In the genomic region with DNA sequence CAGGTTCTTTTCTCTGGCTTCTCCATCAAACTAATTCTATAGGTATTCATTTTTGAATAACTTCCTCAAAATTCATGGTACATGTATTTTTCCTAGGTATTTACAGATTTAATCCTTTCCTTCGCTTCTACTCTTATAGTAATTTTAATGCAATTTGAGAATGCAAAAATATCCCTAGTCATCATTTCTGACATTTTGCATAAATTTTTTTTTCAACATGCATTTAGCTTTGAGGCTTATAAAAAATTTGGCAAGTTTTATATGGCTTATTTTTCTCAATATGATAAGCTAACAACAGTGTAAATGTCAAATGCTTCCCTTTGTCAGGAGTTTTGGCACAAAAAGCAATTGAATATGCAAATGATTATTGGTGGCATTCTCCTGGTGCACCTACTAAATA, we compare ENCODE assay signal across 3 cellular contexts.
A peak's percentile ranks its signal among the peaks of the same experiment; 100 is the strongest.
TF ChIP-seq lines count a peak whose summit lies in the region.

No MANE protein-coding gene starts in this region.

TF ChIP-seq in A549, 52 proteins besides CTCF, POLR2A, EP300 and RAD21:
- peak; percentile 66 for TF ChIP-seq MAFK (IDR thresholded peaks at IDR 0.05; ENCODE audit: partially characterized antibody)
- no peak for TF ChIP-seq CEBPB (IDR thresholded peaks at IDR 0.05)
- no peak for TF ChIP-seq CHD2 (IDR thresholded peaks at IDR 0.05; ENCODE audit: low read length, partially characterized antibody)
- TF ChIP-seq SREBF2 (IDR thresholded peaks at IDR 0.05): no peak
- no peak for TF ChIP-seq CBX2 (IDR thresholded peaks at IDR 0.05; ENCODE audit: borderline replicate concordance, low read depth)
- no peak for TF ChIP-seq NPAS2 (CRISPR knock-in tag; IDR thresholded peaks at IDR 0.05; ENCODE audit: borderline replicate concordance)
- TF ChIP-seq EHF (CRISPR knock-in tag; IDR thresholded peaks at IDR 0.05): no peak
- no peak for TF ChIP-seq HOXB13 (CRISPR knock-in tag; IDR thresholded peaks at IDR 0.05; ENCODE audit: low read depth)
- no peak for TF ChIP-seq RARB (CRISPR knock-in tag; IDR thresholded peaks at IDR 0.05)

TF ChIP-seq in IMR-90, 13 proteins besides CTCF, POLR2A, EP300 and RAD21:
- TF ChIP-seq, protein P1, sequence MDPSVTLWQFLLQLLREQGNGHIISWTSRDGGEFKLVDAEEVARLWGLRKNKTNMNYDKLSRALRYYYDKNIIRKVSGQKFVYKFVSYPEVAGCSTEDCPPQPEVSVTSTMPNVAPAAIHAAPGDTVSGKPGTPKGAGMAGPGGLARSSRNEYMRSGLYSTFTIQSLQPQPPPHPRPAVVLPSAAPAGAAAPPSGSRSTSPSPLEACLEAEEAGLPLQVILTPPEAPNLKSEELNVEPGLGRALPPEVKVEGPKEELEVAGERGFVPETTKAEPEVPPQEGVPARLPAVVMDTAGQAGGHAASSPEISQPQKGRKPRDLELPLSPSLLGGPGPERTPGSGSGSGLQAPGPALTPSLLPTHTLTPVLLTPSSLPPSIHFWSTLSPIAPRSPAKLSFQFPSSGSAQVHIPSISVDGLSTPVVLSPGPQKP (IDR thresholded peaks at IDR 0.05; ENCODE audit: borderline replicate concordance, low read depth, low read length): no peak
- peak; percentile 66 for TF ChIP-seq MAFK (IDR thresholded peaks at IDR 0.05; ENCODE audit: low read depth, low read length)
- no peak for TF ChIP-seq RFX5 (IDR thresholded peaks at IDR 0.05; ENCODE audit: low read depth, low read length)

TF ChIP-seq in H1, 55 proteins besides CTCF, POLR2A, EP300 and RAD21:
- TF ChIP-seq HDAC6 (IDR thresholded peaks at IDR 0.05; ENCODE audit: low read depth, low read length) (no peak), SAP30 (IDR thresholded peaks at IDR 0.05; ENCODE audit: insufficient read depth, insufficient replicate concordance, low read length) (no peak), SRF (IDR thresholded peaks at IDR 0.05; ENCODE audit: low read depth, low read length) (no peak), EGR1 (IDR thresholded peaks at IDR 0.05; ENCODE audit: borderline replicate concordance, low read depth, low read length) (no peak), CHD2 (IDR thresholded peaks at IDR 0.05; ENCODE audit: low read length) (no peak), BACH1 (IDR thresholded peaks at IDR 0.05; ENCODE audit: low read length) (no peak), ZNF274 (IDR thresholded peaks at IDR 0.05; ENCODE audit: borderline replicate concordance, extremely low read depth, low read length) (no peak), CHD1 (IDR thresholded peaks at IDR 0.05; ENCODE audit: low read depth, low read length) (no peak), JUND (IDR thresholded peaks at IDR 0.05; ENCODE audit: low read length) (no peak), SP1 (IDR thresholded peaks at IDR 0.05; ENCODE audit: low read depth, low read length) (no peak), TAF1 (IDR thresholded peaks at IDR 0.05; ENCODE audit: low read depth, low read length) (no peak), RFX5 (IDR thresholded peaks at IDR 0.05; ENCODE audit: borderline replicate concordance, low read depth, low read length) (no peak), TBP (IDR thresholded peaks at IDR 0.05; ENCODE audit: low read depth, low read length) (no peak), TCF12 (IDR thresholded peaks at IDR 0.05; ENCODE audit: low read depth, low read length) (no peak), PHF8 (conservative IDR thresholded peaks at IDR 0.05; ENCODE audit: low read depth, low read length) (no peak), RNF2 (IDR thresholded peaks at IDR 0.05; ENCODE audit: borderline replicate concordance, low read depth, low read length, missing control alignments, poor library complexity, severe bottlenecking) (no peak), KDM4A (IDR thresholded peaks at IDR 0.05; ENCODE audit: low read depth, low read length, severe bottlenecking) (no peak)
- TF ChIP-seq, protein P2, sequence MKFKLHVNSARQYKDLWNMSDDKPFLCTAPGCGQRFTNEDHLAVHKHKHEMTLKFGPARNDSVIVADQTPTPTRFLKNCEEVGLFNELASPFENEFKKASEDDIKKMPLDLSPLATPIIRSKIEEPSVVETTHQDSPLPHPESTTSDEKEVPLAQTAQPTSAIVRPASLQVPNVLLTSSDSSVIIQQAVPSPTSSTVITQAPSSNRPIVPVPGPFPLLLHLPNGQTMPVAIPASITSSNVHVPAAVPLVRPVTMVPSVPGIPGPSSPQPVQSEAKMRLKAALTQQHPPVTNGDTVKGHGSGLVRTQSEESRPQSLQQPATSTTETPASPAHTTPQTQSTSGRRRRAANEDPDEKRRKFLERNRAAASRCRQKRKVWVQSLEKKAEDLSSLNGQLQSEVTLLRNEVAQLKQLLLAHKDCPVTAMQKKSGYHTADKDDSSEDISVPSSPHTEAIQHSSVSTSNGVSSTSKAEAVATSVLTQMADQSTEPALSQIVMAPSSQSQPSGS (IDR thresholded peaks at IDR 0.05; ENCODE audit: low read length): no peak
- TF ChIP-seq, protein P3, sequence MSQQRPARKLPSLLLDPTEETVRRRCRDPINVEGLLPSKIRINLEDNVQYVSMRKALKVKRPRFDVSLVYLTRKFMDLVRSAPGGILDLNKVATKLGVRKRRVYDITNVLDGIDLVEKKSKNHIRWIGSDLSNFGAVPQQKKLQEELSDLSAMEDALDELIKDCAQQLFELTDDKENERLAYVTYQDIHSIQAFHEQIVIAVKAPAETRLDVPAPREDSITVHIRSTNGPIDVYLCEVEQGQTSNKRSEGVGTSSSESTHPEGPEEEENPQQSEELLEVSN (IDR thresholded peaks at IDR 0.05): no peak
- TF ChIP-seq, protein P4, sequence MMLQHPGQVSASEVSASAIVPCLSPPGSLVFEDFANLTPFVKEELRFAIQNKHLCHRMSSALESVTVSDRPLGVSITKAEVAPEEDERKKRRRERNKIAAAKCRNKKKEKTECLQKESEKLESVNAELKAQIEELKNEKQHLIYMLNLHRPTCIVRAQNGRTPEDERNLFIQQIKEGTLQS (IDR thresholded peaks at IDR 0.05; ENCODE audit: insufficient read depth, low read depth, low read length): no peak
